Comparison of ENCODE assay signal across 9 cellular contexts in the genomic region with DNA sequence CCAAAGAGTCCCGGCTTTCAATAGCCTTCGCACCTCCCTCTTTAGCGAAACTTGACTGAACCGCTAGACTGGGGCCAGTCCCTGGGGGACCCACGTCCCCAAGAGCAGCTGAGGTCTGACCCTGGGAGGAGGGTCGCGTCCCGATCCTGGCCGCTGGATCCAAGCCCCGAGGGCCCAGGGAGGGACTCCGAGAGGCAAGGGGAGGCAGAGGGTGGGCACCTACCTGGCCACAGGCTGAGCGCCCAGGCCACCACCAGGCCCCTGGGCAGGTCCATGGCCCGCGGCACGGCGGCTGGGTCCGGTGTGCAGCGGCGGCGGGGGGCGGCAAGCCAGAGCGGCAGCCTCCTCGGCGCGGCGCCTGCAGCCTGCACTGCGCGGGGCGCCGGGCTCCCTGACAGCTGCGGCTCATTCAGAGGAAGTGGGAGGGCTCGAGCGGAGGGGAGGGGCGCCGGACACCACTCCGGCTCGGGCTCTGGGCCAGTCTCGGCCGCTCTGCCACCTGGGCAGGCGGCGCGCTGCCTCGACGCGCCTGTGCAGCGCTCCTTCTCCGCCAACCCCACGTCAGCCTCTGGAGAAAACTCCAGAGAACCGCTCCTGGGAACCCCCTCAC. TPM values are rescaled to one million over a fixed set of nuclear protein-coding genes. Genes with fewer than 3 reads are reported as not detected.
DNase-seq lines count a peak whose midpoint lies in the region; ATAC-seq and TF ChIP-seq lines count a peak whose summit lies in the region.
"Had no signal": no experiment of that assay in that cellular context is flagged by ENCODE, and none has a peak within 500 bp of the region (broad histone marks: within the 10 kb centered on the region; RNA-seq: fewer than 3 reads in every experiment).

A gene with protein sequence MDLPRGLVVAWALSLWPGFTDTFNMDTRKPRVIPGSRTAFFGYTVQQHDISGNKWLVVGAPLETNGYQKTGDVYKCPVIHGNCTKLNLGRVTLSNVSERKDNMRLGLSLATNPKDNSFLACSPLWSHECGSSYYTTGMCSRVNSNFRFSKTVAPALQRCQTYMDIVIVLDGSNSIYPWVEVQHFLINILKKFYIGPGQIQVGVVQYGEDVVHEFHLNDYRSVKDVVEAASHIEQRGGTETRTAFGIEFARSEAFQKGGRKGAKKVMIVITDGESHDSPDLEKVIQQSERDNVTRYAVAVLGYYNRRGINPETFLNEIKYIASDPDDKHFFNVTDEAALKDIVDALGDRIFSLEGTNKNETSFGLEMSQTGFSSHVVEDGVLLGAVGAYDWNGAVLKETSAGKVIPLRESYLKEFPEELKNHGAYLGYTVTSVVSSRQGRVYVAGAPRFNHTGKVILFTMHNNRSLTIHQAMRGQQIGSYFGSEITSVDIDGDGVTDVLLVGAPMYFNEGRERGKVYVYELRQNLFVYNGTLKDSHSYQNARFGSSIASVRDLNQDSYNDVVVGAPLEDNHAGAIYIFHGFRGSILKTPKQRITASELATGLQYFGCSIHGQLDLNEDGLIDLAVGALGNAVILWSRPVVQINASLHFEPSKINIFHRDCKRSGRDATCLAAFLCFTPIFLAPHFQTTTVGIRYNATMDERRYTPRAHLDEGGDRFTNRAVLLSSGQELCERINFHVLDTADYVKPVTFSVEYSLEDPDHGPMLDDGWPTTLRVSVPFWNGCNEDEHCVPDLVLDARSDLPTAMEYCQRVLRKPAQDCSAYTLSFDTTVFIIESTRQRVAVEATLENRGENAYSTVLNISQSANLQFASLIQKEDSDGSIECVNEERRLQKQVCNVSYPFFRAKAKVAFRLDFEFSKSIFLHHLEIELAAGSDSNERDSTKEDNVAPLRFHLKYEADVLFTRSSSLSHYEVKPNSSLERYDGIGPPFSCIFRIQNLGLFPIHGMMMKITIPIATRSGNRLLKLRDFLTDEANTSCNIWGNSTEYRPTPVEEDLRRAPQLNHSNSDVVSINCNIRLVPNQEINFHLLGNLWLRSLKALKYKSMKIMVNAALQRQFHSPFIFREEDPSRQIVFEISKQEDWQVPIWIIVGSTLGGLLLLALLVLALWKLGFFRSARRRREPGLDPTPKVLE (minus strand): TSS at position 372 of the 610 bp plus-strand sequence. CDS start 97 bp downstream, at position 275.

- H3K27ac ChIP-seq in MM.1S (ENCODE audit: low read length) (no peak within 1 kb of the TSS), hepatocyte (no peak within 1 kb of the TSS)
- no peak within 1 kb of the TSS for H3K27ac ChIP-seq in CD4-positive, alpha-beta T cell (ENCODE audit: low read depth, low read length)

- H2AFZ ChIP-seq in MM.1S (ENCODE audit: low read length): peak within 1 kb of the TSS; percentile 50
- H2AFZ ChIP-seq in hepatocyte: peak within 1 kb of the TSS; percentile 43

- no peaks in the 10 kb centered on the region for H3K9me3 ChIP-seq in MM.1S (replicated peaks; ENCODE audit: insufficient read depth, low read length)
- no peaks in the 10 kb centered on the region for H3K9me3 ChIP-seq in hepatocyte (ENCODE audit: low read depth)
- H3K9me3 ChIP-seq in CD4-positive, alpha-beta T cell (ENCODE audit: control insufficient read depth, low read length): no peaks in the 10 kb centered on the region

- no peaks in the 10 kb centered on the region for H4K20me1 ChIP-seq in MM.1S (ENCODE audit: insufficient read depth, low read length)
- no peaks in the 10 kb centered on the region for H4K20me1 ChIP-seq in hepatocyte (ENCODE audit: insufficient read depth, poor library complexity, severe bottlenecking)

- H3K9me2 ChIP-seq in MM.1S (replicated peaks; ENCODE audit: insufficient read depth, low read length) (no peaks in the 10 kb centered on the region), hepatocyte (replicated peaks; ENCODE audit: insufficient read depth) (no peaks in the 10 kb centered on the region)

- H3K4me3 ChIP-seq in MM.1S (ENCODE audit: low read length) (peak within 1 kb of the TSS; percentile 61), hepatocyte (peak within 1 kb of the TSS; percentile 51), skeletal muscle cell (ENCODE audit: low read depth, low read length) (peak within 1 kb of the TSS; percentile 71)

- no peak for TF ChIP-seq CTCF in MM.1S (IDR thresholded peaks at IDR 0.05; ENCODE audit: low read length)
- no peak for TF ChIP-seq CTCF in hepatocyte (IDR thresholded peaks at IDR 0.05; ENCODE audit: poor library complexity)
- TF ChIP-seq CTCF in CD4-positive, alpha-beta T cell (IDR thresholded peaks at IDR 0.05): no peak

- H3K9me3 Mint-ChIP-seq in activated naive CD8-positive, alpha-beta T cell treated with anti-CD3 and anti-CD28 coated beads, Interleukin-2, amount 50 U/mL, for 24 hours: no peaks in the 10 kb centered on the region
- no peaks in the 10 kb centered on the region for H3K9me3 Mint-ChIP-seq in CD4-positive, alpha-beta T cell

- no peaks in the 10 kb centered on the region for H3K36me3 Mint-ChIP-seq in activated naive CD8-positive, alpha-beta T cell treated with anti-CD3 and anti-CD28 coated beads, Interleukin-2, amount 50 U/mL, for 24 hours (ENCODE audit: low read depth)
- no peaks in the 10 kb centered on the region for H3K36me3 Mint-ChIP-seq in CD4-positive, alpha-beta T cell (ENCODE audit: low read depth)

- ATAC-seq in activated naive CD8-positive, alpha-beta T cell treated with anti-CD3 and anti-CD28 coated beads, Interleukin-2, amount 50 U/mL, for 24 hours: peak; percentile 13
- ATAC-seq in CD4-positive, alpha-beta T cell (ENCODE audit: poor library complexity): no peak
- ATAC-seq in HG02798 (IDR thresholded peaks at IDR 0.05; ENCODE audit: poor library complexity, unreplicated experiment): no peak

- H3K4me1 Mint-ChIP-seq in activated naive CD8-positive, alpha-beta T cell treated with anti-CD3 and anti-CD28 coated beads, Interleukin-2, amount 50 U/mL, for 24 hours: peaks cover 3% of the 10 kb centered on the region
- H3K4me1 Mint-ChIP-seq in CD4-positive, alpha-beta T cell (ENCODE audit: low read depth): peaks cover 9% of the 10 kb centered on the region

- CTCF ChIA-PET in CD4-positive, alpha-beta T cell (lab: Charles Lee): no interaction called here

- peaks cover 3% of the 10 kb centered on the region; the same call in 1 of the 2 replicates for H3K27me3 ChIP-seq in MM.1S (replicated peaks; ENCODE audit: insufficient read depth, low read length)
- H3K27me3 ChIP-seq in hepatocyte: peaks cover 48% of the 10 kb centered on the region
- peaks cover 42% of the 10 kb centered on the region for H3K27me3 ChIP-seq in CD4-positive, alpha-beta T cell (ENCODE audit: control insufficient read depth, insufficient read depth, low read length)

- H3F3A ChIP-seq in MM.1S (ENCODE audit: insufficient read depth, low read length): no peaks in the 10 kb centered on the region

- WGBS in hepatocyte (ENCODE audit: low lambda C conversion rate, missing lambda C conversion rate): 2% methylated on average over 46 of the region's 49 CpGs

- POLR2A ChIA-PET in CD4-positive, alpha-beta T cell (lab: Charles Lee): no interaction called here

- H3K4me3 Mint-ChIP-seq in activated naive CD8-positive, alpha-beta T cell treated with anti-CD3 and anti-CD28 coated beads, Interleukin-2, amount 50 U/mL, for 24 hours: no peak within 1 kb of the TSS
- no peak within 1 kb of the TSS for H3K4me3 Mint-ChIP-seq in CD4-positive, alpha-beta T cell

- DNase-seq in EL (peak; percentile 68), MM.1S (peak; percentile 42), hepatocyte (ENCODE audit: low spot score) (peak; percentile 79), skeletal muscle cell (ENCODE audit: low read depth) (no peak), HuH-7 (ENCODE audit: low spot score) (no peak)
- DNase-seq in activated naive CD8-positive, alpha-beta T cell treated with anti-CD3 and anti-CD28 coated beads, Interleukin-2, amount 50 U/mL, for 24 hours: no peak
- DNase-seq in CD4-positive, alpha-beta T cell: no peak

- H3K9ac ChIP-seq in MM.1S (ENCODE audit: low read length): no peak within 1 kb of the TSS

- intact Hi-C loops in CD4-positive, alpha-beta T cell (cut with DNase I, micrococcal nuclease): no loop called here

- H3K36me3 ChIP-seq in MM.1S (replicated peaks; ENCODE audit: insufficient read depth, low read length) (no peaks in the 10 kb centered on the region), hepatocyte (replicated peaks; ENCODE audit: insufficient read depth, low read depth) (no peaks in the 10 kb centered on the region)

- H3K4me2 ChIP-seq in MM.1S (ENCODE audit: low read depth, low read length) (peak within 1 kb of the TSS; percentile 97), hepatocyte (peak within 1 kb of the TSS; percentile 99)

- H3K79me2 ChIP-seq in MM.1S (ENCODE audit: low read length) (no peaks in the 10 kb centered on the region), hepatocyte (no peaks in the 10 kb centered on the region)

- H3K27ac Mint-ChIP-seq in activated naive CD8-positive, alpha-beta T cell treated with anti-CD3 and anti-CD28 coated beads, Interleukin-2, amount 50 U/mL, for 24 hours: no peak within 1 kb of the TSS
- no peak within 1 kb of the TSS for H3K27ac Mint-ChIP-seq in CD4-positive, alpha-beta T cell
- H3K27ac Mint-ChIP-seq: IgD-negative memory B cell had no signal

- H3K4me1 ChIP-seq in MM.1S (ENCODE audit: low read length): no peaks in the 10 kb centered on the region
- H3K4me1 ChIP-seq in hepatocyte (ENCODE audit: insufficient read depth): peaks cover 12% of the 10 kb centered on the region

- H3K27me3 Mint-ChIP-seq in activated naive CD8-positive, alpha-beta T cell treated with anti-CD3 and anti-CD28 coated beads, Interleukin-2, amount 50 U/mL, for 24 hours: peaks cover 43% of the 10 kb centered on the region
- H3K27me3 Mint-ChIP-seq in CD4-positive, alpha-beta T cell: peaks cover 80% of the 10 kb centered on the region

RNA-seq across cellular contexts. Expression of the gene that starts here (rescaled TPM):
- total RNA-seq in hepatocyte: 4.7 and 9.7 TPM in 2 replicates
- polyA plus RNA-seq in hepatocyte: 19.2 and 19.6 TPM in 2 replicates
- under 1 TPM; 0.08 to 0.20 TPM for total RNA-seq in CD4-positive, alpha-beta T cell
- polyA plus RNA-seq: IgD-negative memory B cell had no signal

Comparison
In these comparisons a context has a peak if more than half of its experiments do, and no peak if none do; other contexts are left out.
1. DNase-seq: peak in EL (single experiment), MM.1S (single experiment) and hepatocyte (single experiment); none in activated naive CD8-positive, alpha-beta T cell treated with anti-CD3 and anti-CD28 coated beads, Interleukin-2, amount 50 U/mL, for 24 hours (single experiment), skeletal muscle cell (single experiment), CD4-positive, alpha-beta T cell (0 of 10) and HuH-7 (single experiment).
2. Peak in every context shown above with its lines, with median percentiles within 50 percentile points of each other: H3K4me3 ChIP-seq.